Comparison of ENCODE assay signal across 8 cellular contexts in genomic region chr2:130355181-130355577, GRCh38. TPM values are rescaled to one million over a fixed set of nuclear protein-coding genes. Genes with fewer than 3 reads are reported as not detected.
DNase-seq lines count a peak whose midpoint lies in the region; ATAC-seq and TF ChIP-seq lines count a peak whose summit lies in the region.

No MANE protein-coding gene starts in this region.

- 0 out of 2 replicates have a peak, but pooled peaks cover 10% of the 10 kb centered on the region for H3K9me1 ChIP-seq in IMR-90 (ENCODE audit: insufficient read depth, low read length)

- H3K56ac ChIP-seq in IMR-90 (ENCODE audit: extremely low read depth, insufficient read depth, low read length): no peak overlapping the region

- CTCF ChIA-PET in IMR-90 (lab: Yijun Ruan, JAX): interaction anchor here (1.5 kb wide), 1 partner anchor 13 kb away, joined by 8 read pairs; the partner anchor contains the start of gene IMP4

- no peak overlapping the region for H2BK20ac ChIP-seq in IMR-90 (ENCODE audit: low read depth, low read length)

- H4K8ac ChIP-seq in IMR-90 (ENCODE audit: low read depth in 2 of 2, low read length in 2 of 2): peak overlapping the region; percentile 51 to 85; a peak in 2 of 4 replicates

- H2AK9ac ChIP-seq in IMR-90 (replicated peaks; ENCODE audit: low read depth, low read length, poor library complexity): peak overlapping the region; percentile 60

- peak overlapping the region; percentile 87 for H3K14ac ChIP-seq in IMR-90 (replicated peaks; ENCODE audit: low read depth, low read length)

- no peak for TF ChIP-seq POLR2A in IMR-90 (IDR thresholded peaks at IDR 0.05; ENCODE audit: low read depth, low read length)
- TF ChIP-seq POLR2A in breast epithelium (IDR thresholded peaks at IDR 0.05): no peak

- H3K18ac ChIP-seq in IMR-90 (ENCODE audit: low read depth, low read length): no peak overlapping the region

- intact Hi-C loops in IMR-90 (cut with micrococcal nuclease): loop anchor here (1.0 kb wide), 1 partner anchor 12 kb away; no protein-coding TSS in a partner anchor
- intact Hi-C loops in breast epithelium (cut with DNase I; ENCODE audit: low total_unique reads): no loop called here

- H4K91ac ChIP-seq in IMR-90 (ENCODE audit: insufficient read depth, low read depth, low read length): no peak overlapping the region

- peaks cover 54% of the 10 kb centered on the region for H3K4me1 ChIP-seq in BLaER1
- H3K4me1 ChIP-seq in IMR-90 (ENCODE audit: control insufficient read depth, insufficient read depth, low read length): no peaks in the 10 kb centered on the region; the same call in 1 of the 2 replicates
- peaks cover 0 to 10% of the 10 kb centered on the region in 2 donors for H3K4me1 ChIP-seq in breast epithelium
- H3K4me1 ChIP-seq in lung (ENCODE audit: control insufficient read depth in 2 of 2, insufficient read depth in 2 of 2, low read length in 2 of 2): peaks cover 5 to 12% of the 10 kb centered on the region in 2 donors
- H3K4me1 ChIP-seq in urinary bladder (ENCODE audit: insufficient read depth): no peaks in the 10 kb centered on the region

- H3K36me3 ChIP-seq in BLaER1: 0 out of 2 replicates have a peak, but pooled peaks cover 4% of the 10 kb centered on the region
- H3K36me3 ChIP-seq in IMR-90 (ENCODE audit: control insufficient read depth, insufficient read depth, low read length): no peaks in the 10 kb centered on the region
- H3K36me3 ChIP-seq in breast epithelium: no peaks in the 10 kb centered on the region
- no peaks in the 10 kb centered on the region for H3K36me3 ChIP-seq in lung (ENCODE audit: control insufficient read depth in 2 of 2, insufficient read depth in 2 of 2, low read length in 2 of 2)
- H3K36me3 ChIP-seq in urinary bladder (ENCODE audit: insufficient read depth): no peaks in the 10 kb centered on the region

- peak overlapping the region; percentile 70; the same call in 1 of the 2 replicates for H3K4ac ChIP-seq in IMR-90 (ENCODE audit: low read depth, low read length)

- peak overlapping the region; percentile 99 for H2AFZ ChIP-seq in IMR-90 (replicated peaks; ENCODE audit: low read length, poor library complexity)

- in situ Hi-C loops in IMR-90 (cut with MboI; ENCODE audit: low sequenced_read_pairs): loop anchor here (25.0 kb wide), 1 partner anchor 757 kb away; the partner anchor contains the start of gene PLEKHB2

- no peak for TF ChIP-seq CTCF in IMR-90 (conservative IDR thresholded peaks at IDR 0.05; ENCODE audit: low read depth, low read length)
- TF ChIP-seq CTCF in breast epithelium (IDR thresholded peaks at IDR 0.05): no peak
- no peak for TF ChIP-seq CTCF in lung (IDR thresholded peaks at IDR 0.05; ENCODE audit: control extremely low read depth, extremely low read depth)

- H4K5ac ChIP-seq in IMR-90 (ENCODE audit: low read depth, low read length): no peak overlapping the region

- H3K23ac ChIP-seq in IMR-90 (ENCODE audit: low read depth, low read length): peak overlapping the region; percentile 90; the same call in 1 of the 2 replicates

- no peak for TF ChIP-seq RAD21 in IMR-90 (IDR thresholded peaks at IDR 0.05; ENCODE audit: low read length)

- peak overlapping the region; percentile 79 for H3K4me3 ChIP-seq in BLaER1
- peak overlapping the region; percentile 71 for H3K4me3 ChIP-seq in IMR-90 (ENCODE audit: insufficient read depth, low read depth, low read length)
- peak overlapping the region; percentile 59 to 90 (median 77) for H3K4me3 ChIP-seq in breast epithelium
- peak overlapping the region; percentile 74 for H3K4me3 ChIP-seq in lung
- H3K4me3 ChIP-seq in urinary bladder (ENCODE audit: low read depth, low read length): peak overlapping the region; percentile 65

- H3K4me2 ChIP-seq in BLaER1: peak overlapping the region; percentile 97
- peak overlapping the region; percentile 67 for H3K4me2 ChIP-seq in IMR-90 (ENCODE audit: low read depth, low read length)

- WGBS in IMR-90 (ENCODE audit: extremely low coverage in 2 of 2, insufficient read length in 1 of 2), 2 experiments: 7% methylated on average over 6 of the region's 19 CpGs; no CpG with 5 or more reads in 1 of the 2 experiments
- WGBS in lung, 2 donors: 7 to 9% methylated on average over 19 of the region's 19 CpGs
- 11% methylated on average over 19 of the region's 19 CpGs for WGBS in urinary bladder

- no peak overlapping the region for H2BK120ac ChIP-seq in IMR-90 (ENCODE audit: low read depth, low read length)

- H3K79me1 ChIP-seq in IMR-90 (ENCODE audit: low read depth in 1 of 2, low read length in 2 of 2): peaks cover 8 to 28% of the 10 kb centered on the region in 2 experiments; a peak in 3 of 4 replicates

- H2AK5ac ChIP-seq in IMR-90 (ENCODE audit: low read depth, low read length): no peak overlapping the region

- H4K20me1 ChIP-seq in BLaER1 (0 out of 2 replicates have a peak, but pooled peaks cover 5% of the 10 kb centered on the region), IMR-90 (ENCODE audit: insufficient read depth, low read length) (peaks cover 4% of the 10 kb centered on the region; the same call in 1 of the 2 replicates)

- H2BK15ac ChIP-seq in IMR-90 (ENCODE audit: low read depth, low read length): no peak overlapping the region

- H2BK5ac ChIP-seq in IMR-90 (ENCODE audit: low read depth, low read length, poor library complexity, severe bottlenecking): no peak overlapping the region

- H3K27ac ChIP-seq in BLaER1: peak overlapping the region; percentile 69
- peak overlapping the region; percentile 5; the same call in 1 of the 2 replicates for H3K27ac ChIP-seq in IMR-90 (ENCODE audit: insufficient read depth, low read length)
- H3K27ac ChIP-seq in breast epithelium: peak overlapping the region; percentile 77 to 87
- peak overlapping the region; percentile 81 to 85 for H3K27ac ChIP-seq in lung (ENCODE audit: low read depth in 1 of 2, low read length in 1 of 2)
- peak overlapping the region; percentile 15 for H3K27ac ChIP-seq in urinary bladder (ENCODE audit: low read depth)

- DNase-seq in IMR-90 (no peak), breast epithelium (ENCODE audit: low spot score in 2 of 2) (no peak), lung (ENCODE audit: low spot score) (peak; percentile 43), HT-29 (ENCODE audit: low spot score) (no peak), NCI-H187 (lab: John Stamatoyannopoulos, UW) (no peak), NCI-H446 (lab: John Stamatoyannopoulos, UW) (no peak)

- BruUV-seq in IMR-90 (replicated peaks; lab: Mats Ljungman, UMichigan): no TSS peak

- ATAC-seq in IMR-90 (ENCODE audit: low read depth) (no peak), lung (ENCODE audit: insufficient read depth, low FRiP score) (peak; percentile 8)

- dilution Hi-C loops in IMR-90 (cut with HindIII; ENCODE audit: low sequenced_read_pairs, unreplicated experiment): no loop called here

- no peaks in the 10 kb centered on the region for H3K27me3 ChIP-seq in BLaER1
- H3K27me3 ChIP-seq in IMR-90 (ENCODE audit: control insufficient read depth, insufficient read depth, low read length): no peaks in the 10 kb centered on the region
- H3K27me3 ChIP-seq in breast epithelium: no peaks in the 10 kb centered on the region
- H3K27me3 ChIP-seq in lung (ENCODE audit: control insufficient read depth, insufficient read depth): no peaks in the 10 kb centered on the region

- H3K9me3 ChIP-seq in BLaER1: no peaks in the 10 kb centered on the region
- H3K9me3 ChIP-seq in IMR-90 (ENCODE audit: control insufficient read depth, insufficient read depth, low read length): no peaks in the 10 kb centered on the region
- no peaks in the 10 kb centered on the region for H3K9me3 ChIP-seq in breast epithelium
- H3K9me3 ChIP-seq in lung (ENCODE audit: control insufficient read depth in 2 of 2, insufficient read depth in 1 of 2, low read length in 1 of 2): no peaks in the 10 kb centered on the region

- H3K9ac ChIP-seq in BLaER1 (peak overlapping the region; percentile 83), IMR-90 (ENCODE audit: low read depth, low read length) (peak overlapping the region; percentile 32; the same call in 1 of the 2 replicates)

- POLR2A ChIA-PET in IMR-90 (lab: Charles Lee; ENCODE audit: unreplicated experiment): no interaction called here

TF ChIP-seq in IMR-90, 13 proteins besides CTCF, POLR2A, EP300 and RAD21 (continues in another document):
- no peak for TF ChIP-seq ELK1 (IDR thresholded peaks at IDR 0.05; ENCODE audit: borderline replicate concordance, low read depth, low read length)
- no peak for TF ChIP-seq CHD1 (IDR thresholded peaks at IDR 0.05; ENCODE audit: low read depth, low read length)
- no peak for TF ChIP-seq MXI1 (IDR thresholded peaks at IDR 0.05; ENCODE audit: borderline replicate concordance, low read depth, low read length)
- TF ChIP-seq RCOR1 (IDR thresholded peaks at IDR 0.05; ENCODE audit: insufficient replicate concordance, low read length): no peak

RNA-seq across cellular contexts. Expression of gene PTPN18, which starts 0.7 kb away (rescaled TPM):
- total RNA-seq in IMR-90 (2012; rRNA removed) (7.2 and 9.7 TPM in 2 replicates), breast epithelium (10 to 100 TPM; 50.8 to 77.1 (median 54.3) TPM), lung (10 to 100 TPM; 29.2 to 88.3 TPM), urinary bladder (28.6 TPM)
- polyA plus RNA-seq in IMR-90 (2012; rRNA removed) (13.4 and 15.5 TPM in 2 replicates), lung (10 to 100 TPM; 52.5 to 67.0 TPM), urinary bladder (42.4 TPM)
- 8.1 and 12.2 TPM in 2 replicates for polyA plus RNA-seq in IMR-90 (2012; cell fraction: cytosol; rRNA removed)
- 64.3 and 68.2 TPM in 2 replicates for polyA plus RNA-seq in IMR-90 (2012; cell fraction: nucleus; rRNA removed; ENCODE audit: low replicate concordance)
- 67.5 and 76.0 TPM in 2 replicates for total RNA-seq in HT-29 (2014; rRNA removed; shearing (Covaris generic))

RNA-seq across cellular contexts. Expression of gene IMP4, which starts 12.5 kb away (rescaled TPM):
- 127 and 154 TPM in 2 replicates for total RNA-seq in IMR-90 (2012; rRNA removed)
- 169 and 187 TPM in 2 replicates for polyA plus RNA-seq in IMR-90 (2012; rRNA removed)
- polyA plus RNA-seq in IMR-90 (2012; cell fraction: cytosol; rRNA removed): 158 and 206 TPM in 2 replicates
- 143 and 362 TPM in 2 replicates for polyA plus RNA-seq in IMR-90 (2012; cell fraction: nucleus; rRNA removed; ENCODE audit: low replicate concordance)
- 100 to 1,000 TPM in 2 of 3 donors, 10 to 100 TPM in 1; 94.7 to 114 (median 113) TPM for total RNA-seq in breast epithelium
- 10 to 100 TPM; 40.4 to 88.5 TPM for total RNA-seq in lung
- 100 to 1,000 TPM in 1 of 2 donors, 10 to 100 TPM in 1; 83.9 to 113 TPM for polyA plus RNA-seq in lung
- total RNA-seq in urinary bladder: 22.3 TPM
- 102 TPM for polyA plus RNA-seq in urinary bladder
- total RNA-seq in HT-29 (2014; rRNA removed; shearing (Covaris generic)): 170 and 172 TPM in 2 replicates

Comparison
In these comparisons a context has a peak if more than half of its experiments do, and no peak if none do; other contexts are left out.
1. H3K27ac ChIP-seq: peak in every context shown above with its lines; median percentile 83 in lung; 82 in breast epithelium; 69 in BLaER1; 15 in urinary bladder; 5 in IMR-90.